8 cellular contexts compared by ENCODE assay signal in the genomic region with DNA sequence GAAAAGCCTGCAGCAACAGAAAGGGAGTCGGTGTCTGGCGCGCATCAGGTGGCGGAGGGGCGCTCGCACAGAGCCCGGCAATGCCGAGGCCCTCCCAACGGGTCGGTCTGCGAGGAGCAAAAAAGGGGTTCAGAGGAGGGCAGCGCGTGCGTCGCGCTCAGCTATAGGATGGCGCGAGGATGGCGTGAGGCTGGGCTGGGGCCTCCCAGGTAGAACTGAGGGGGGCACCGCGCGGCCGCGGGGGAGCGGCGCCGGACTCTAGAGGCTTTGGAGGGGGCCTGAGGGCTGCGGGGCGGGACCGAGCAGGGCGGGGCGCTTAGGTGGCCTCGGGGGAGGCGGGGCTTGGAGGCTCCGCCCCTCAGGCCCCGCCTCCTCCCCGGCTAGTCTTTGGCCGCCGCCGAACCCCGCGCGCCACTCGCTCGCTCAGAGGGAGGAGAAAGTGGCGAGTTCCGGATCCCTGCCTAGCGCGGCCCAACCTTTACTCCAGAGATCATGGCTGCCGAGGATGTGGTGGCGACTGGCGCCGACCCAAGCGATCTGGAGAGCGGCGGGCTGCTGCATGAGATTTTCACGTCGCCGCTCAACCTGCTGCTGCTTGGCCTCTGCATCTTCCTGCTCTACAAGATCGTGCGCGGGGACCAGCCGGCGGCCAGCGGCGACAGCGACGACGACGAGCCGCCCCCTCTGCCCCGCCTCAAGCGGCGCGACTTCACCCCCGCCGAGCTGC. TPM values are rescaled to one million over a fixed set of nuclear protein-coding genes. Genes with fewer than 3 reads are reported as not detected.
DNase-seq lines count a peak whose midpoint lies in the region; ATAC-seq and TF ChIP-seq lines count a peak whose summit lies in the region.

A gene (plus strand): TSS at position 414 of the 727 bp plus-strand sequence. CDS start 79 bp downstream, at position 493.

- TF ChIP-seq CTCF in OCI-LY7 (conservative IDR thresholded peaks at IDR 0.05; ENCODE audit: low read length) (no peak), epithelial cell of proximal tubule (conservative IDR thresholded peaks at IDR 0.05; ENCODE audit: low read depth, low read length) (no peak)

- CTCF ChIA-PET in OCI-LY7 (lab: Charles Lee; ENCODE audit: unreplicated experiment): no interaction called here

- H2AFZ ChIP-seq in OCI-LY7 (ENCODE audit: low read length): peak within 1 kb of the TSS; percentile 95

- H4K20me1 ChIP-seq in OCI-LY7 (ENCODE audit: insufficient read depth, low read length): no peaks in the 10 kb centered on the region

- no peaks in the 10 kb centered on the region for H3K9me2 ChIP-seq in OCI-LY7 (ENCODE audit: insufficient read depth, low read length)

- peaks cover 9% of the 10 kb centered on the region; the same call in 1 of the 2 replicates for H3K79me2 ChIP-seq in OCI-LY7 (ENCODE audit: insufficient read depth, low read depth, low read length)

- H3K36me3 ChIP-seq in OCI-LY7 (ENCODE audit: insufficient read depth, low read length): peaks cover 13% of the 10 kb centered on the region; the same call in 1 of the 2 replicates

- BruUV-seq in OCI-LY7 (replicated peaks; lab: Mats Ljungman, UMichigan): no TSS peak

- H3K9me3 ChIP-seq in OCI-LY7 (ENCODE audit: low read length): no peaks in the 10 kb centered on the region

- peak within 1 kb of the TSS; percentile 85 for H3K4me2 ChIP-seq in OCI-LY7 (ENCODE audit: low read length)

- H3K4me1 ChIP-seq in OCI-LY7 (ENCODE audit: insufficient read depth, low read length, poor library complexity, severe bottlenecking): no peaks in the 10 kb centered on the region

- intact Hi-C loops in OCI-LY7 (cut with micrococcal nuclease; ENCODE audit: unreplicated experiment): no loop called here

- DNase-seq in COR-L47 (lab: John Stamatoyannopoulos, UW) (peak; percentile 67), HS-5 (ENCODE audit: low read depth) (peak; percentile 28), OCI-LY7 (ENCODE audit: low spot score) (peak; percentile 83), activated T-cell treated with anti-CD3 and anti-CD28 coated beads for 4 hours (peak; percentile 58), epithelial cell of proximal tubule (ENCODE audit: low read depth) (no peak), mucosa of gallbladder (ENCODE audit: low spot score) (peak; percentile 81)
- DNase-seq in stimulated activated CD8-positive, alpha-beta memory T cell treated with anti-CD3 and anti-CD28 coated beads, Interleukin-4, amount 100 ng/mL, for 4 hours (ENCODE audit: low read depth in 2 of 2, low spot score in 1 of 2): peak; percentile 25 to 56

- peak; percentile 77 for ATAC-seq in GM19468 (IDR thresholded peaks at IDR 0.05; ENCODE audit: extremely low read depth, unreplicated experiment)

- peak within 1 kb of the TSS; percentile 40 for H3K27ac ChIP-seq in OCI-LY7 (ENCODE audit: low read depth, low read length, poor library complexity, severe bottlenecking)

- H3K4me3 ChIP-seq in OCI-LY7 (ENCODE audit: low read depth, low read length, poor library complexity, severe bottlenecking) (peak within 1 kb of the TSS; percentile 93), epithelial cell of proximal tubule (ENCODE audit: low read depth, low read length) (peak within 1 kb of the TSS; percentile 82)

- POLR2A ChIA-PET in OCI-LY7 (lab: Charles Lee): interaction anchor here (0.9 kb wide), 1 partner anchor 117 kb away, joined by 4 read pairs; no protein-coding TSS in a partner anchor

RNA-seq across cellular contexts. Expression of the gene that starts here (rescaled TPM):
- total RNA-seq in OCI-LY7 (2014; rRNA removed; shearing (Covaris generic)): 23.9 and 24.6 TPM in 2 replicates
- total RNA-seq in OCI-LY7 (2022) (22.9 and 23.4 TPM in 2 replicates), epithelial cell of proximal tubule (112 and 137 TPM in 2 replicates), mucosa of gallbladder (126 TPM)
